Comparison of ENCODE assay signal across 1 cellular context in genomic region chr17:28725166-28725659, GRCh38.
TF ChIP-seq lines count a peak whose summit lies in the region.

No MANE protein-coding gene starts in this region.

TF ChIP-seq in SK-N-SH treated with all-trans-retinoic acid at 6 μM for 48 hours, 23 proteins besides CTCF, POLR2A, EP300 and RAD21 (continued from another document):
- TF ChIP-seq TSHZ2 (CRISPR knock-in tag; IDR thresholded peaks at IDR 0.05), result no peak
- no peak for TF ChIP-seq ZNF70 (CRISPR knock-in tag; IDR thresholded peaks at IDR 0.05)
- TF ChIP-seq CSRNP3 (CRISPR knock-in tag; IDR thresholded peaks at IDR 0.05), result no peak
- TF ChIP-seq PPARA (CRISPR knock-in tag; IDR thresholded peaks at IDR 0.05; ENCODE audit: borderline replicate concordance), result no peak
- no peak for TF ChIP-seq SNAI2 (CRISPR knock-in tag; IDR thresholded peaks at IDR 0.05)
- 0 out of 2 replicates have a peak, but pooled peaks have one; percentile 42 for TF ChIP-seq CREB5 (CRISPR knock-in tag; IDR thresholded peaks at IDR 0.05; ENCODE audit: low read depth)
- 0 out of 2 replicates have a peak, but pooled peaks have one; percentile 10 for TF ChIP-seq PATZ1 (CRISPR knock-in tag; IDR thresholded peaks at IDR 0.05; ENCODE audit: borderline replicate concordance)
- no peak; the same call in 1 of the 2 replicates for TF ChIP-seq GLIS3 (CRISPR knock-in tag; IDR thresholded peaks at IDR 0.05)
- TF ChIP-seq ZNF565 (CRISPR knock-in tag; conservative IDR thresholded peaks at IDR 0.05; ENCODE audit: low read depth), result no peak
- TF ChIP-seq ISL1 (CRISPR knock-in tag; IDR thresholded peaks at IDR 0.05), result no peak
- no peak for TF ChIP-seq POU6F1 (CRISPR knock-in tag; IDR thresholded peaks at IDR 0.05; ENCODE audit: borderline replicate concordance, low read depth)
- TF ChIP-seq CSDC2 (CRISPR knock-in tag; IDR thresholded peaks at IDR 0.05), result no peak
